Comparison of ENCODE assay signal across 12 cellular contexts in genomic region chr6:7978736-7979135, GRCh38.
DNase-seq lines count a peak whose midpoint lies in the region; ATAC-seq, FAIRE-seq and TF ChIP-seq lines count a peak whose summit lies in the region.
"Had no signal": no experiment of that assay in that cellular context is flagged by ENCODE, and none has a peak within 500 bp of the region (broad histone marks: within the 10 kb centered on the region; RNA-seq: fewer than 3 reads in every experiment).

No MANE protein-coding gene starts in this region.

- H4K8ac ChIP-seq in neuronal stem cell (ENCODE audit: low read depth, low read length): no peak overlapping the region

- peak; percentile 87 for ATAC-seq in GM18868 (IDR thresholded peaks at IDR 0.05; ENCODE audit: unreplicated experiment)
- peak; percentile 78 for ATAC-seq in HG02885 (IDR thresholded peaks at IDR 0.05; ENCODE audit: poor library complexity, unreplicated experiment)
- ATAC-seq in GM19455 (IDR thresholded peaks at IDR 0.05; ENCODE audit: unreplicated experiment): no peak

- no peak overlapping the region for H3K18ac ChIP-seq in neuronal stem cell (ENCODE audit: low read length)

- TF ChIP-seq CTCF in kidney (IDR thresholded peaks at IDR 0.05; ENCODE audit: borderline replicate concordance, extremely low read depth, insufficient read depth): no peak

- peak; percentile 42 for DNase-seq in NCI-H2107 treated with DMSO at 0.1 percent for 48 hours (lab: John Stamatoyannopoulos, UW; ENCODE audit: unreplicated experiment)
- peak; percentile 76 for DNase-seq in neuronal stem cell (ENCODE audit: low spot score)
- no peak for DNase-seq in kidney
- DNase-seq in NCI-H524 (lab: John Stamatoyannopoulos, UW): no peak
- no peak for DNase-seq in SHP77 (lab: John Stamatoyannopoulos, UW)
- DNase-seq: cerebellar nuclear complex, mesendoderm, NCI-H446, retina had no signal

- H2BK12ac ChIP-seq in neuronal stem cell (ENCODE audit: low read length): no peak overlapping the region

- H3K23ac ChIP-seq in neuronal stem cell (ENCODE audit: low read depth, low read length, poor library complexity): no peak overlapping the region

- peaks cover 0 to 9% of the 10 kb centered on the region in 2 donors for H3K4me1 ChIP-seq in neuronal stem cell (ENCODE audit: control insufficient read depth in 2 of 2, insufficient read depth in 1 of 2, low read depth in 1 of 2, low read length in 2 of 2)
- H3K4me1 ChIP-seq in kidney (ENCODE audit: control insufficient read depth in 1 of 2, insufficient read depth in 1 of 2, low read depth in 1 of 2, low read length in 2 of 2): peaks cover 0 to 4% of the 10 kb centered on the region in 2 donors

- H3K27me3 ChIP-seq in neuronal stem cell (ENCODE audit: control insufficient read depth in 3 of 3, insufficient read depth in 3 of 3, low read depth in 1 of 3, low read length in 3 of 3): peaks cover 0 to 89% (median 0%) of the 10 kb centered on the region in 3 experiments

- no peak overlapping the region for H2AK5ac ChIP-seq in neuronal stem cell (ENCODE audit: low read depth, low read length)

- no peak overlapping the region for H2BK120ac ChIP-seq in neuronal stem cell (ENCODE audit: low read depth, low read length)

- H3K4me3 ChIP-seq in neuronal stem cell (ENCODE audit: low read length in 2 of 2) (no peak overlapping the region), kidney (ENCODE audit: low read length in 2 of 2) (no peak overlapping the region)

- intact Hi-C loops in kidney (cut with DNase I): no loop called here

- H3K36me3 ChIP-seq in neuronal stem cell (replicated peaks in 1 of 2; ENCODE audit: control insufficient read depth in 2 of 2, insufficient read depth in 2 of 2, low read length in 2 of 2) (no peaks in the 10 kb centered on the region), kidney (ENCODE audit: control insufficient read depth in 1 of 2, insufficient read depth in 2 of 2, low read length in 2 of 2) (no peaks in the 10 kb centered on the region)

- H3K27ac ChIP-seq in neuronal stem cell (replicated peaks; ENCODE audit: low read length) (no peak overlapping the region), kidney (ENCODE audit: low read depth in 2 of 2, low read length in 2 of 2) (no peak overlapping the region)

- WGBS in neuronal stem cell (ENCODE audit: extremely low coverage in 2 of 2, insufficient read length in 2 of 2, insufficient replicate concordance in 1 of 2), 2 donors: no CpG with 5 or more reads among the region's 3 CpGs

- no peak overlapping the region for H2BK5ac ChIP-seq in neuronal stem cell (ENCODE audit: low read length)

- no peak overlapping the region for H4K91ac ChIP-seq in neuronal stem cell (ENCODE audit: low read depth, low read length, poor library complexity)

- no peak for FAIRE-seq in kidney (lab: Jason Lieb, UNC)

- H3K14ac ChIP-seq in neuronal stem cell (ENCODE audit: low read length): no peak overlapping the region

- H3K4me2 ChIP-seq in neuronal stem cell (ENCODE audit: insufficient read depth, low read length, poor library complexity, severe bottlenecking): no peak overlapping the region

- peaks cover 2 to 46% of the 10 kb centered on the region in 2 donors for H3K9me3 ChIP-seq in neuronal stem cell (replicated peaks in 1 of 2; ENCODE audit: control insufficient read depth in 2 of 2, insufficient read depth in 1 of 2, low read depth in 1 of 2, low read length in 2 of 2)
- no peaks in the 10 kb centered on the region for H3K9me3 ChIP-seq in kidney (ENCODE audit: control insufficient read depth in 1 of 2, low read length in 2 of 2)

- no peak overlapping the region for H2BK15ac ChIP-seq in neuronal stem cell (ENCODE audit: low read length)

- H3K4ac ChIP-seq in neuronal stem cell (ENCODE audit: low read length): no peak overlapping the region

- H3K9ac ChIP-seq in neuronal stem cell (ENCODE audit: low read depth, low read length, poor library complexity) (no peak overlapping the region), kidney (ENCODE audit: low read length in 2 of 2) (no peak overlapping the region)

- no peaks in the 10 kb centered on the region for H3K79me1 ChIP-seq in neuronal stem cell (ENCODE audit: low read depth, low read length)

- no peak overlapping the region for H2AFZ ChIP-seq in neuronal stem cell (ENCODE audit: low read length)

Comparison
In these comparisons a context has a peak if more than half of its experiments do, and no peak if none do; other contexts are left out.
1. DNase-seq: peak in NCI-H2107 treated with DMSO at 0.1 percent for 48 hours (single experiment) and neuronal stem cell (single experiment); none in kidney (single experiment), NCI-H524 (0 of 2) and SHP77 (0 of 2).